ENCODE assay signal across 11 cellular contexts in genomic region chr21:44897326-44898010, GRCh38. TPM values are rescaled to one million over a fixed set of nuclear protein-coding genes. Genes with fewer than 3 reads are reported as not detected.
DNase-seq lines count a peak whose midpoint lies in the region; ATAC-seq, FAIRE-seq and TF ChIP-seq lines count a peak whose summit lies in the region.
"Had no signal": no experiment of that assay in that cellular context is flagged by ENCODE, and none has a peak within 500 bp of the region (broad histone marks: within the 10 kb centered on the region; RNA-seq: fewer than 3 reads in every experiment).

No MANE protein-coding gene starts in this region.

- TF ChIP-seq EP300 in H1 (IDR thresholded peaks at IDR 0.05; ENCODE audit: borderline replicate concordance in 1 of 2, low read depth in 2 of 2, low read length in 2 of 2): no peak

- H3K4ac ChIP-seq in H9 (ENCODE audit: low read depth, low read length) (no peak overlapping the region), H1 (replicated peaks; ENCODE audit: insufficient read length, low read depth, low read length) (no peak overlapping the region)

- H3K23me2 ChIP-seq in H9 (ENCODE audit: insufficient read length, low read depth, low read length, poor library complexity, severe bottlenecking) (no peaks in the 10 kb centered on the region), H1 (ENCODE audit: low read depth, low read length) (no peaks in the 10 kb centered on the region)

- no peak overlapping the region for H3K4me2 ChIP-seq in H9 (ENCODE audit: insufficient read depth, insufficient read length, low read length)
- no peak overlapping the region for H3K4me2 ChIP-seq in H1 (ENCODE audit: insufficient read depth in 1 of 2, low read depth in 2 of 2, low read length in 2 of 2)

- H3T11ph ChIP-seq in H9 (ENCODE audit: low read length): no peak overlapping the region

- H3K27ac Mint-ChIP-seq in H9 (no peak overlapping the region), natural killer cell (peak overlapping the region; percentile 29 to 54)

- H3K79me2 ChIP-seq in H9 (ENCODE audit: insufficient read depth, low read length) (no peaks in the 10 kb centered on the region), H1 (ENCODE audit: control insufficient read depth in 1 of 2, insufficient read depth in 2 of 2, low read length in 2 of 2) (no peaks in the 10 kb centered on the region)

- no CpG with 5 or more reads among the region's 21 CpGs for WGBS in H9 (ENCODE audit: extremely low coverage, insufficient read length, low lambda C conversion rate)
- 83% methylated on average over 16 of the region's 21 CpGs; no CpG with 5 or more reads in 1 of the 2 experiments for WGBS in H1 (ENCODE audit: extremely low coverage in 1 of 2, insufficient coverage in 1 of 2, insufficient read length in 1 of 2, insufficient replicate concordance in 2 of 2, low coverage in 1 of 2, low lambda C conversion rate in 2 of 2, missing lambda C conversion rate in 1 of 2), 2 experiments

- H3K79me1 ChIP-seq in H9 (ENCODE audit: insufficient read depth, low read depth, low read length, poor library complexity, severe bottlenecking) (no peaks in the 10 kb centered on the region), H1 (ENCODE audit: low read depth, low read length) (no peaks in the 10 kb centered on the region)

- H3K9ac ChIP-seq in H9 (ENCODE audit: extremely low read depth, insufficient read length, low read length) (no peak overlapping the region), H1 (replicated peaks in 1 of 4; ENCODE audit: extremely low read depth in 1 of 4, low read depth in 3 of 4, low read length in 3 of 4) (no peak overlapping the region)

- H2BK120ac ChIP-seq in H9 (ENCODE audit: low read depth, low read length, poor library complexity, severe bottlenecking) (no peak overlapping the region), H1 (replicated peaks; ENCODE audit: low read depth, low read length) (no peak overlapping the region)

- TF ChIP-seq RAD21 in H1 (IDR thresholded peaks at IDR 0.05 in 1 of 2, conservative IDR thresholded peaks at IDR 0.05 in 1 of 2; ENCODE audit: low read depth in 2 of 2, low read length in 2 of 2): no peak

- intact Hi-C loops in natural killer cell (cut with micrococcal nuclease): no loop called here

- H3K4me3 ChIP-seq in H1 (ENCODE audit: extremely low read depth in 1 of 4, insufficient read depth in 2 of 4, low read depth in 3 of 4, low read length in 4 of 4): no peak overlapping the region
- H3K4me3 ChIP-seq: body of pancreas, suprapubic skin had no signal

- no peak overlapping the region for H3K18ac ChIP-seq in H9 (ENCODE audit: insufficient read length, low read depth, low read length)
- no peak overlapping the region for H3K18ac ChIP-seq in H1 (ENCODE audit: extremely low read depth, low read length)

- H3K36me3 ChIP-seq in H1 (ENCODE audit: control insufficient read depth in 2 of 4, insufficient read depth in 4 of 4, low read length in 3 of 4): no peaks in the 10 kb centered on the region; a peak in 1 of 8 replicates
- H3K36me3 ChIP-seq: suprapubic skin had no signal

- H3K14ac ChIP-seq in H9 (ENCODE audit: insufficient read depth, low read length): no peak overlapping the region
- H3K14ac ChIP-seq in H1 (ENCODE audit: insufficient read length): no peak overlapping the region

- H3K9me3 ChIP-seq in H9 (ENCODE audit: control insufficient read depth, low read depth, low read length) (no peaks in the 10 kb centered on the region), H1 (ENCODE audit: insufficient read depth in 2 of 2, low read depth in 1 of 2, low read length in 1 of 2) (no peaks in the 10 kb centered on the region; a peak in 1 of 4 replicates)
- H3K9me3 ChIP-seq: body of pancreas, suprapubic skin had no signal

- H2BK5ac ChIP-seq in H9 (ENCODE audit: insufficient read length, low read length): no peak overlapping the region
- no peak overlapping the region for H2BK5ac ChIP-seq in H1 (ENCODE audit: low read depth, low read length)

- CTCF ChIA-PET in H1 (lab: Charles Lee; ENCODE audit: partially characterized antibody): interaction anchor here (0.6 to 2.6 kb wide), 11 partner anchors 9 to 52 kb away, joined by 3 to 10 read pairs (median 4); partner anchors contain the start of gene PTTG1IP

- H2AFZ ChIP-seq in H9 (ENCODE audit: low read length): no peak overlapping the region
- H2AFZ ChIP-seq in H1 (ENCODE audit: low read length): no peak overlapping the region

- H3K23ac ChIP-seq in H9 (ENCODE audit: insufficient read length, low read depth, low read length) (no peak overlapping the region), H1 (ENCODE audit: insufficient read length) (no peak overlapping the region)

- H3K27me3 ChIP-seq in H9 (ENCODE audit: insufficient read depth, low read length): no peaks in the 10 kb centered on the region
- H3K27me3 ChIP-seq in H1 (replicated peaks in 1 of 4; ENCODE audit: control insufficient read depth in 3 of 4, extremely low read depth in 1 of 4, insufficient read depth in 3 of 4, low read length in 3 of 4): no peaks in the 10 kb centered on the region; a peak in 1 of 7 replicates
- H3K27me3 ChIP-seq: body of pancreas had no signal

- H2BK20ac ChIP-seq in H9 (ENCODE audit: low read depth, low read length, poor library complexity, severe bottlenecking): no peak overlapping the region
- no peak overlapping the region for H2BK20ac ChIP-seq in H1 (ENCODE audit: low read length)

- no peak for FAIRE-seq in H1 (lab: Jason Lieb, UNC)
- FAIRE-seq in GM12892 (lab: Jason Lieb, UNC): no peak

- H3K9me3 Mint-ChIP-seq in H9 (no peaks in the 10 kb centered on the region; a peak in 2 of 5 replicates), natural killer cell (no peaks in the 10 kb centered on the region)

- H4K5ac ChIP-seq in H9 (ENCODE audit: insufficient read length, low read depth, low read length) (no peak overlapping the region), H1 (ENCODE audit: insufficient read length, low read depth, low read length) (no peak overlapping the region)

- H3K27me3 Mint-ChIP-seq in H9 (ENCODE audit: low read depth): peaks cover 12% of the 10 kb centered on the region
- no peaks in the 10 kb centered on the region for H3K27me3 Mint-ChIP-seq in natural killer cell (ENCODE audit: low read depth in 2 of 2)

- POLR2A ChIA-PET in H1 (lab: Charles Lee; ENCODE audit: partially characterized antibody): interaction anchor here (0.6 to 1.4 kb wide), 5 partner anchors 14 to 50 kb away, joined by 3 to 4 read pairs (median 3); partner anchors contain the start of gene PTTG1IP

- no peak overlapping the region for H3K56ac ChIP-seq in H9 (ENCODE audit: insufficient read length, low read depth, low read length)
- no peak overlapping the region for H3K56ac ChIP-seq in H1 (replicated peaks; ENCODE audit: insufficient read length, low read depth, low read length)

- peaks cover 10 to 13% of the 10 kb centered on the region in 2 experiments for H3K4me1 Mint-ChIP-seq in H9
- peaks cover 19 to 28% of the 10 kb centered on the region in 2 donors for H3K4me1 Mint-ChIP-seq in natural killer cell

- H2BK15ac ChIP-seq in H9 (ENCODE audit: low read depth, low read length) (no peak overlapping the region), H1 (ENCODE audit: low read length) (no peak overlapping the region)

- H4K20me1 ChIP-seq in H9 (ENCODE audit: control insufficient read depth, insufficient read depth, insufficient read length) (peaks cover 4% of the 10 kb centered on the region), H1 (replicated peaks in 1 of 2; ENCODE audit: control insufficient read depth in 1 of 2, insufficient read depth in 2 of 2, low read length in 2 of 2) (peaks cover 0 to 6% of the 10 kb centered on the region in 2 experiments)

- peak; percentile 20 to 33 (median 31) for ATAC-seq in natural killer cell
- no peak for ATAC-seq in HG03108 (IDR thresholded peaks at IDR 0.05; ENCODE audit: unreplicated experiment)
- ATAC-seq: body of pancreas, sciatic nerve had no signal

- no peak overlapping the region for H3K27ac ChIP-seq in H9 (ENCODE audit: insufficient read length, low read depth, low read length)
- no peak overlapping the region for H3K27ac ChIP-seq in H1 (ENCODE audit: low read depth, low read length)
- H3K27ac ChIP-seq: body of pancreas, epithelial cell of prostate, suprapubic skin had no signal

- H2AK5ac ChIP-seq in H9 (ENCODE audit: insufficient read length, low read length) (no peak overlapping the region), H1 (ENCODE audit: low read depth, low read length) (no peak overlapping the region)

- TF ChIP-seq POLR2A in H1 (IDR thresholded peaks at IDR 0.05; ENCODE audit: control extremely low read depth in 1 of 2, low read depth in 2 of 2, low read length in 2 of 2) (no peak), GM12892 (IDR thresholded peaks at IDR 0.05; ENCODE audit: low read depth, low read length) (no peak)

- H3K4me3 Mint-ChIP-seq in H9 (no peak overlapping the region), natural killer cell (no peak overlapping the region)

- DNase-seq in H9 (peak; percentile 73), OCI-M1 (lab: John Stamatoyannopoulos, UW) (peak; percentile 51), H1 (ENCODE audit: low read depth in 1 of 2, low spot score in 2 of 2) (no peak), natural killer cell (no peak), NCI-H2081 (lab: John Stamatoyannopoulos, UW) (no peak), GM12892 (ENCODE audit: insufficient read length) (no peak)
- DNase-seq: body of pancreas had no signal

- H3K36me3 Mint-ChIP-seq in H9 (ENCODE audit: insufficient read depth in 1 of 3, low read depth in 3 of 3) (no peaks in the 10 kb centered on the region), natural killer cell (peaks cover 5% of the 10 kb centered on the region)

- H2BK12ac ChIP-seq in H9 (ENCODE audit: insufficient read length, low read depth, low read length): no peak overlapping the region
- no peak overlapping the region for H2BK12ac ChIP-seq in H1 (ENCODE audit: low read depth, low read length)

- no peaks in the 10 kb centered on the region; the same call in 1 of the 2 replicates for H3K4me1 ChIP-seq in H9 (ENCODE audit: insufficient read depth, low read length)
- peaks cover 0 to 4% (median 2%) of the 10 kb centered on the region in 4 experiments; a peak in 2 of 7 replicates for H3K4me1 ChIP-seq in H1 (replicated peaks in 1 of 4; ENCODE audit: control insufficient read depth in 3 of 4, insufficient read depth in 4 of 4, low read length in 3 of 4)
- H3K4me1 ChIP-seq: body of pancreas had no signal

- no peak for TF ChIP-seq CTCF in H9 (conservative IDR thresholded peaks at IDR 0.05)
- no peak for TF ChIP-seq CTCF in H1 (IDR thresholded peaks at IDR 0.05; ENCODE audit: control extremely low read depth in 1 of 3, insufficient read depth in 1 of 3, low read depth in 1 of 3, low read length in 3 of 3)
- no peak for TF ChIP-seq CTCF in natural killer cell (IDR thresholded peaks at IDR 0.05)

- H4K91ac ChIP-seq in H9 (ENCODE audit: insufficient read length, low read depth, low read length): no peak overlapping the region
- H4K91ac ChIP-seq in H1 (replicated peaks; ENCODE audit: insufficient read length, low read length): no peak overlapping the region

- H4K8ac ChIP-seq in H9 (replicated peaks; ENCODE audit: insufficient read length, low read depth, low read length): no peak overlapping the region
- H4K8ac ChIP-seq in H1 (ENCODE audit: extremely low read depth, insufficient read depth, low read length): no peak overlapping the region

RNA-seq across cellular contexts. Expression of gene ITGB2, which starts 23.2 kb away (rescaled TPM):
- total RNA-seq in H9 (2021) (0.61 and 1.1 TPM in 2 replicates), natural killer cell (1,000 to 10,000 TPM; 1,223 to 1,393 (median 1,250) TPM)
- 0.24 and 0.36 TPM in 2 replicates for total RNA-seq in H1 (2021; fragmentation: NEBNext Ultra II Directional; extraction: Animal tissue kit (Norgen Biotek cat#: 25700))
- 0.63 and 0.89 TPM in 2 replicates for polyA plus RNA-seq in H1 (2011; rRNA removed)
- polyA plus RNA-seq in H1 (2011; cell fraction: cytosol; rRNA removed): 0.76 TPM
- 1.6 TPM for polyA plus RNA-seq in H1 (2011; cell fraction: nucleus; rRNA removed)
- polyA plus RNA-seq in H1 (2012, experiment 1 of 2): 0.40 to 0.58 TPM (median 0.48 TPM) in 4 replicates
- 0.49 TPM for polyA plus RNA-seq in H1 (2012, experiment 2 of 2)
- polyA plus RNA-seq in H1 (2013, experiment 1 of 2): 0.26 TPM
- 0.52 TPM for polyA plus RNA-seq in H1 (2013, experiment 2 of 2)
- 0.25 and 0.27 TPM in 2 replicates for polyA minus RNA-seq in H1 (2011; rRNA and poly(A)+ RNA removed)
- polyA minus RNA-seq in H1 (2011; cell fraction: cytosol; rRNA and poly(A)+ RNA removed): not detected
- 0.70 TPM for polyA minus RNA-seq in H1 (2011; cell fraction: nucleus; rRNA and poly(A)+ RNA removed)
- 41.8 TPM for polyA plus RNA-seq in GM12892 (2012; ENCODE audit: missing spikeins)

RNA-seq across cellular contexts. Expression of gene PTTG1IP, which starts 24.0 kb away (rescaled TPM):
- 107 and 112 TPM in 2 replicates for total RNA-seq in H9 (2021)
- total RNA-seq in H1 (2021; fragmentation: NEBNext Ultra II Directional; extraction: Animal tissue kit (Norgen Biotek cat#: 25700)): 124 and 130 TPM in 2 replicates
- 88.9 and 90.8 TPM in 2 replicates for polyA plus RNA-seq in H1 (2011; rRNA removed)
- 98.5 TPM for polyA plus RNA-seq in H1 (2011; cell fraction: cytosol; rRNA removed)
- 76.0 TPM for polyA plus RNA-seq in H1 (2011; cell fraction: nucleus; rRNA removed)
- 76.4 to 95.3 TPM (median 87.0 TPM) in 4 replicates for polyA plus RNA-seq in H1 (2012, experiment 1 of 2)
- 117 TPM for polyA plus RNA-seq in H1 (2012, experiment 2 of 2)
- 140 TPM for polyA plus RNA-seq in H1 (2013, experiment 1 of 2)
- 172 TPM for polyA plus RNA-seq in H1 (2013, experiment 2 of 2)
- polyA minus RNA-seq in H1 (2011; rRNA and poly(A)+ RNA removed): 63.7 and 69.2 TPM in 2 replicates
- 110 TPM for polyA minus RNA-seq in H1 (2011; cell fraction: cytosol; rRNA and poly(A)+ RNA removed)
- polyA minus RNA-seq in H1 (2011; cell fraction: nucleus; rRNA and poly(A)+ RNA removed): 39.1 TPM
- total RNA-seq in natural killer cell: 100 to 1,000 TPM in 2 of 3 donors, 10 to 100 TPM in 1; 96.8 to 144 (median 126) TPM
- 28.2 TPM for polyA plus RNA-seq in GM12892 (2012; ENCODE audit: missing spikeins)

RNA-seq across cellular contexts. Expression of gene SLX9, which starts 42.4 kb away (rescaled TPM):
- total RNA-seq in H9 (2021): 74.3 and 76.4 TPM in 2 replicates
- 57.3 and 64.1 TPM in 2 replicates for total RNA-seq in H1 (2021; fragmentation: NEBNext Ultra II Directional; extraction: Animal tissue kit (Norgen Biotek cat#: 25700))
- 17.7 and 34.6 TPM in 2 replicates for polyA plus RNA-seq in H1 (2011; rRNA removed)
- 43.7 TPM for polyA plus RNA-seq in H1 (2011; cell fraction: cytosol; rRNA removed)
- 28.5 TPM for polyA plus RNA-seq in H1 (2011; cell fraction: nucleus; rRNA removed)
- 20.8 to 42.4 TPM (median 39.1 TPM) in 4 replicates for polyA plus RNA-seq in H1 (2012, experiment 1 of 2)
- polyA plus RNA-seq in H1 (2012, experiment 2 of 2): 28.1 TPM
- 28.3 TPM for polyA plus RNA-seq in H1 (2013, experiment 1 of 2)
- polyA plus RNA-seq in H1 (2013, experiment 2 of 2): 30.5 TPM
- 5.9 and 6.3 TPM in 2 replicates for polyA minus RNA-seq in H1 (2011; rRNA and poly(A)+ RNA removed)
- 28.0 TPM for polyA minus RNA-seq in H1 (2011; cell fraction: cytosol; rRNA and poly(A)+ RNA removed)
- polyA minus RNA-seq in H1 (2011; cell fraction: nucleus; rRNA and poly(A)+ RNA removed): 8.6 TPM
- total RNA-seq in natural killer cell: 10 to 100 TPM; 12.8 to 22.9 (median 20.0) TPM
- 6.3 TPM for polyA plus RNA-seq in GM12892 (2012; ENCODE audit: missing spikeins)

Comparison
In these comparisons a context has a peak if more than half of its experiments do, and no peak if none do; other contexts are left out.
1. DNase-seq: peak in H9 (single experiment) and OCI-M1 (single experiment); none in H1 (0 of 2), natural killer cell (single experiment), NCI-H2081 (0 of 2) and GM12892 (single experiment).
2. H3K27ac Mint-ChIP-seq: peak in natural killer cell (2 of 2); none in H9 (0 of 3).
3. RNA of gene ITGB2, which starts 23.2 kb away (total RNA-seq): 1,223 to 1,393 TPM in natural killer cell; 0.61 to 1.1 TPM in H9 and 0.24 to 0.36 TPM in H1; every median in the first group is over 100 times any median in the second.